In the genomic region with DNA sequence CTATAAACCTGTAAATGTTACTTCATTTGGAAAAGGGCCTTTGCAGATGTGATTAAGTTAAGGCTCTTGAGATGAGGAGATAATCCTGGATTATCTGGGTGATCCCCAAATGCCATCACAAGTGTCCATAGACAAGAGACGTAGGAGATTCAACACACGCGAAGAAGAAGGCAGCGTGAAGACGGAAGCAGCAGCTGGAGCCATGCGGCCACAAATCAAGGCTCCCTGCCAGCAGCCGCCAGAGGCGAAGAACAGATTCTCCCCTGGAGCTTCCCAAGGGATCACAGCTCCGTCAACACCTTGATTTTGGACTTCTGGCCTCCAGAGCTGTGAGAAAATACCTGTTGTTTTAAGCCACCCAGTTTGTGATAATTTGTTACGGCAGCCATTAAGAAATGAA, we compare ENCODE assay signal across 28 cellular contexts. TPM values are rescaled to one million over a fixed set of nuclear protein-coding genes. Genes with fewer than 3 reads are reported as not detected.
DNase-seq lines count a peak whose midpoint lies in the region; ATAC-seq and TF ChIP-seq lines count a peak whose summit lies in the region.
"Had no signal": no experiment of that assay in that cellular context is flagged by ENCODE, and none has a peak within 500 bp of the region (broad histone marks: within the 10 kb centered on the region; RNA-seq: fewer than 3 reads in every experiment).

No MANE protein-coding gene starts in this region.

- POLR2A ChIA-PET in MCF 10A (lab: Yijun Ruan, JAX) = interaction anchor here (2.6 kb wide), 1 partner anchor 11 kb away, joined by 10 read pairs; a partner anchor contains a TSS
- POLR2A ChIA-PET in naive thymus-derived CD8-positive, alpha-beta T cell (lab: Charles Lee) = no interaction called here

- DNase-seq in ELF-1 (ENCODE audit: low read depth, low spot score) (peak; percentile 17), NCI-H69 (lab: John Stamatoyannopoulos, UW) (peak; percentile 53), fibroblast of mammary gland (ENCODE audit: low read depth) (peak; percentile 28), gastrocnemius medialis (no peak), MCF 10A (ENCODE audit: unreplicated experiment) (no peak), HuH-7 (ENCODE audit: low spot score) (no peak)
- DNase-seq in naive thymus-derived CD8-positive, alpha-beta T cell = no peak
- DNase-seq: activated CD4-positive, alpha-beta T cell treated with anti-CD3 and anti-CD28 coated beads for 1 hour; activated CD8-positive, alpha-beta T cell treated with anti-CD3 and anti-CD28 coated beads, Interleukin-2, amount 10 ng/mL, durations not matched to agents 7 days and 5 days; activated effector memory CD4-positive, alpha-beta T cell treated with Interleukin-2 at 50 U/mL for 16 hours; amygdala; brain microvascular endothelial cell; dorsolateral prefrontal cortex; esophagus squamous epithelium; immature natural killer cell; IMR-90; left colon; NCI-H1694; NK-92 treated with Interleukin-12 subunit alpha and Interleukin-12 subunit beta, amount 100 ng/mL, for 24 hours; pancreas; PC-3; stimulated activated CD4-positive, alpha-beta T cell treated with anti-CD3 and anti-CD28 coated beads, Interleukin-12 subunit alpha, Interleukin-12 subunit beta, amount 100 ng/mL, for 4 hours; stimulated activated CD4-positive, alpha-beta T cell treated with anti-CD3 and anti-CD28 coated beads, Interleukin-2, amount 100 ng/mL, for 48 hours; T-helper 2 cell; thyroid gland had no signal

- ATAC-seq in gastrocnemius medialis = peak in 1 of 2 donors; percentile 23
- no peak for ATAC-seq in naive thymus-derived CD8-positive, alpha-beta T cell
- ATAC-seq: activated CD8-positive, alpha-beta T cell treated with anti-CD3 and anti-CD28 coated beads, Interleukin-2, amount 10 ng/mL, durations not matched to agents 7 days and 5 days; activated naive CD4-positive, alpha-beta T cell treated with anti-CD3 and anti-CD28 coated beads, Interleukin-2, amount 50 U/mL, for 72 hours; left colon; pancreas; PC-3 had no signal

- in situ Hi-C loops in gastrocnemius medialis (cut with MboI; ENCODE audit: low sequenced_read_pairs in 4 of 4) = loop anchor here in 2 of 4 donors (25.0 kb wide), 1 partner anchor 91 kb away; no protein-coding TSS in a partner anchor

- no peaks in the 10 kb centered on the region for H3K36me3 Mint-ChIP-seq in MCF 10A (ENCODE audit: insufficient read depth, unreplicated experiment)
- H3K36me3 Mint-ChIP-seq in naive thymus-derived CD8-positive, alpha-beta T cell = peaks cover 0 to 3% (median 0%) of the 10 kb centered on the region in 3 donors
- H3K36me3 Mint-ChIP-seq: activated naive CD4-positive, alpha-beta T cell treated with anti-CD3 and anti-CD28 coated beads, Interleukin-2, amount 50 U/mL, for 72 hours; immature natural killer cell had no signal

- H3K4me3 ChIP-seq in fibroblast of mammary gland (ENCODE audit: control insufficient read depth, low read depth, low read length) (no peak overlapping the region), gastrocnemius medialis (no peak overlapping the region)
- H3K4me3 ChIP-seq: BLaER1, dorsolateral prefrontal cortex, esophagus squamous epithelium, pancreas, thyroid gland, vagina had no signal

- no peak for TF ChIP-seq POLR2A in gastrocnemius medialis (IDR thresholded peaks at IDR 0.05)

- no peaks in the 10 kb centered on the region for H3K36me3 ChIP-seq in gastrocnemius medialis
- H3K36me3 ChIP-seq: BLaER1, brain microvascular endothelial cell, esophagus squamous epithelium, pancreas, thyroid gland, vagina had no signal

- H3K9me3 Mint-ChIP-seq in MCF 10A (ENCODE audit: unreplicated experiment) = no peaks in the 10 kb centered on the region
- H3K9me3 Mint-ChIP-seq in naive thymus-derived CD8-positive, alpha-beta T cell = no peaks in the 10 kb centered on the region
- H3K9me3 Mint-ChIP-seq: activated naive CD4-positive, alpha-beta T cell treated with anti-CD3 and anti-CD28 coated beads, Interleukin-2, amount 50 U/mL, for 72 hours; immature natural killer cell had no signal

- no peak overlapping the region for H3K27ac Mint-ChIP-seq in MCF 10A (ENCODE audit: low read depth, unreplicated experiment)
- H3K27ac Mint-ChIP-seq in naive thymus-derived CD8-positive, alpha-beta T cell = no peak overlapping the region
- H3K27ac Mint-ChIP-seq: activated CD8-positive, alpha-beta T cell treated with anti-CD3 and anti-CD28 coated beads, Interleukin-2, amount 10 ng/mL, durations not matched to agents 7 days and 5 days; activated naive CD4-positive, alpha-beta T cell treated with anti-CD3 and anti-CD28 coated beads, Interleukin-2, amount 50 U/mL, for 72 hours; immature natural killer cell had no signal

- no TSS peak for BruUV-seq in MCF 10A (replicated peaks; lab: Mats Ljungman, UMichigan)

- H3K4me3 Mint-ChIP-seq in MCF 10A (ENCODE audit: unreplicated experiment) = no peak overlapping the region
- no peak overlapping the region for H3K4me3 Mint-ChIP-seq in naive thymus-derived CD8-positive, alpha-beta T cell
- H3K4me3 Mint-ChIP-seq: activated CD8-positive, alpha-beta T cell treated with anti-CD3 and anti-CD28 coated beads, Interleukin-2, amount 10 ng/mL, durations not matched to agents 7 days and 5 days; immature natural killer cell had no signal

- H3K9me3 ChIP-seq in gastrocnemius medialis = no peaks in the 10 kb centered on the region
- H3K9me3 ChIP-seq: BLaER1, esophagus squamous epithelium, pancreas, thyroid gland, vagina had no signal

- no peaks in the 10 kb centered on the region for H3K4me1 ChIP-seq in gastrocnemius medialis
- H3K4me1 ChIP-seq: BLaER1, esophagus squamous epithelium, pancreas, thyroid gland, vagina had no signal

- H3K27me3 ChIP-seq in gastrocnemius medialis = no peaks in the 10 kb centered on the region
- H3K27me3 ChIP-seq: BLaER1, brain microvascular endothelial cell, dorsolateral prefrontal cortex, esophagus squamous epithelium, pancreas, thyroid gland, vagina had no signal

- CTCF ChIA-PET in MCF 10A (lab: Yijun Ruan, JAX) = no interaction called here

- peaks cover 10% of the 10 kb centered on the region for H3K4me1 Mint-ChIP-seq in MCF 10A (ENCODE audit: insufficient read depth, unreplicated experiment)
- no peaks in the 10 kb centered on the region for H3K4me1 Mint-ChIP-seq in naive thymus-derived CD8-positive, alpha-beta T cell
- H3K4me1 Mint-ChIP-seq: immature natural killer cell had no signal

- H3K27ac ChIP-seq in gastrocnemius medialis = peak overlapping the region in 3 of 4 donors; percentile 21 to 60 (median 23)
- H3K27ac ChIP-seq: BLaER1, brain microvascular endothelial cell, dorsolateral prefrontal cortex, esophagus squamous epithelium, pancreas, thyroid gland, vagina had no signal

- TF ChIP-seq CTCF in fibroblast of mammary gland (conservative IDR thresholded peaks at IDR 0.05; ENCODE audit: control insufficient read depth, insufficient read depth, low read depth, low read length) (no peak), gastrocnemius medialis (IDR thresholded peaks at IDR 0.05 in 4 of 5, conservative IDR thresholded peaks at IDR 0.05 in 1 of 5) (no peak), MCF 10A (IDR thresholded peaks at IDR 0.05; ENCODE audit: unreplicated experiment) (no peak)

- H3K27me3 Mint-ChIP-seq in MCF 10A (ENCODE audit: insufficient read depth, unreplicated experiment) = no peaks in the 10 kb centered on the region
- peaks cover 5 to 25% (median 11%) of the 10 kb centered on the region in 5 donors for H3K27me3 Mint-ChIP-seq in naive thymus-derived CD8-positive, alpha-beta T cell

- intact Hi-C loops in gastrocnemius medialis (cut with DNase I; ENCODE audit: low total_unique reads) (no loop called here), MCF 10A (cut with micrococcal nuclease) (no loop called here)

RNA-seq across cellular contexts. Expression of a gene that starts 11.0 kb away (rescaled TPM):
- total RNA-seq in gastrocnemius medialis (100 to 1,000 TPM; 227 to 320 (median 243) TPM), MCF 10A (2022) (247 and 286 TPM in 2 replicates)
- total RNA-seq in naive thymus-derived CD8-positive, alpha-beta T cell = 100 to 1,000 TPM; 119 to 121 TPM
- polyA plus RNA-seq in naive thymus-derived CD8-positive, alpha-beta T cell = 100 to 1,000 TPM; 187 to 214 (median 199) TPM

RNA-seq across cellular contexts. Expression of a gene that starts 17.1 kb away (rescaled TPM):
- not detected for total RNA-seq in gastrocnemius medialis
- not detected in 2 replicates for total RNA-seq in MCF 10A (2022)
- not detected for total RNA-seq in naive thymus-derived CD8-positive, alpha-beta T cell
- not detected for polyA plus RNA-seq in naive thymus-derived CD8-positive, alpha-beta T cell
- total RNA-seq: activated CD8-positive, alpha-beta T cell treated with anti-CD3 and anti-CD28 coated beads, Interleukin-2, amount 10 ng/mL, durations not matched to agents 7 days and 5 days; activated naive CD4-positive, alpha-beta T cell treated with anti-CD3 and anti-CD28 coated beads, Interleukin-2, amount 50 U/mL, for 72 hours; left colon; pancreas; thyroid gland had no signal
- polyA plus RNA-seq: immature natural killer cell, IMR-90, pancreas had no signal

Comparison
In these comparisons a context has a peak if more than half of its experiments do, and no peak if none do; other contexts are left out.
1. DNase-seq: peak in ELF-1 (single experiment), NCI-H69 (single experiment) and fibroblast of mammary gland (single experiment); none in gastrocnemius medialis (0 of 2), MCF 10A (single experiment), naive thymus-derived CD8-positive, alpha-beta T cell (0 of 10) and HuH-7 (single experiment).